ENCODE assay signal across 8 cellular contexts in genomic region chr14:95314609-95315008, GRCh38. TPM values are rescaled to one million over a fixed set of nuclear protein-coding genes. Genes with fewer than 3 reads are reported as not detected.
DNase-seq lines count a peak whose midpoint lies in the region; ATAC-seq, FAIRE-seq and TF ChIP-seq lines count a peak whose summit lies in the region.

No MANE protein-coding gene starts in this region.

- H4K20me1 ChIP-seq in osteoblast (ENCODE audit: insufficient read depth, low read length), result no peaks in the 10 kb centered on the region

- peaks cover 56% of the 10 kb centered on the region for H3K4me1 ChIP-seq in A549
- peaks cover 85% of the 10 kb centered on the region for H3K4me1 ChIP-seq in body of pancreas
- H3K4me1 ChIP-seq in osteoblast (ENCODE audit: insufficient read depth, low read length), result peaks cover 12% of the 10 kb centered on the region

- H3K27me3 ChIP-seq in body of pancreas (no peaks in the 10 kb centered on the region), osteoblast (ENCODE audit: insufficient read depth, low read length) (peaks cover 3% of the 10 kb centered on the region)

- POLR2A ChIA-PET in A549 (lab: Yijun Ruan, JAX), result no interaction called here

- H3K4me2 ChIP-seq in A549 (peak overlapping the region; percentile 64), osteoblast (ENCODE audit: insufficient read depth, low read length) (no peak overlapping the region)

- peak overlapping the region; percentile 76 to 88 for H3K27ac ChIP-seq in A549
- peak overlapping the region; percentile 29 to 67 (median 52) for H3K27ac ChIP-seq in body of pancreas
- H3K27ac ChIP-seq in osteoblast (ENCODE audit: low read depth, low read length), result peak overlapping the region; percentile 32

- no peak for TF ChIP-seq POLR2A in A549 (IDR thresholded peaks at IDR 0.05; ENCODE audit: low read length)
- no peak for TF ChIP-seq POLR2A in body of pancreas (IDR thresholded peaks at IDR 0.05)

- TF ChIP-seq EP300 in A549 (IDR thresholded peaks at IDR 0.05), result no peak

- 0 out of 5 replicates have a peak, but pooled peaks of 1 of the 2 experiments have one; percentile 13 for TF ChIP-seq RAD21 in A549 (conservative IDR thresholded peaks at IDR 0.05 in 1 of 2, IDR thresholded peaks at IDR 0.05 in 1 of 2)

- H3K36me3 ChIP-seq in body of pancreas (replicated peaks in 1 of 2; ENCODE audit: insufficient read depth in 1 of 2, low read depth in 2 of 2) (no peaks in the 10 kb centered on the region), osteoblast (ENCODE audit: insufficient read depth, low read length) (no peaks in the 10 kb centered on the region)

- 58% methylated on average over 6 of the region's 6 CpGs for WGBS in A549 (ENCODE audit: missing lambda C conversion rate)
- 83 to 84% methylated on average over 3 to 6 of the region's 6 CpGs for WGBS in body of pancreas, 2 donors

- CTCF ChIA-PET in A549 (lab: Yijun Ruan, JAX), result no interaction called here

- H3K79me2 ChIP-seq in osteoblast (ENCODE audit: insufficient read depth, low read length), result no peaks in the 10 kb centered on the region

- ATAC-seq in A549 (peak; percentile 61 to 74; a peak in 5 of 6 replicates), HG03469 (IDR thresholded peaks at IDR 0.05; ENCODE audit: unreplicated experiment) (peak; percentile 62), body of pancreas (no peak)

- H3K9me3 ChIP-seq in A549, result no peaks in the 10 kb centered on the region
- H3K9me3 ChIP-seq in body of pancreas, result no peaks in the 10 kb centered on the region
- H3K9me3 ChIP-seq in osteoblast (ENCODE audit: low read depth, low read length), result no peaks in the 10 kb centered on the region

- no peak for TF ChIP-seq CTCF in A549 (IDR thresholded peaks at IDR 0.05)
- TF ChIP-seq CTCF in body of pancreas (IDR thresholded peaks at IDR 0.05), result no peak
- TF ChIP-seq CTCF in osteoblast (IDR thresholded peaks at IDR 0.05; ENCODE audit: extremely low read depth, low read depth, low read length), result no peak

- no peak for FAIRE-seq in A549 (lab: Jason Lieb, UNC)

- no peak overlapping the region for H3K4me3 ChIP-seq in A549
- no peak overlapping the region for H3K4me3 ChIP-seq in body of pancreas
- H3K4me3 ChIP-seq in osteoblast (ENCODE audit: insufficient read depth, low read length), result no peak overlapping the region

- intact Hi-C loops in body of pancreas (cut with DNase I), result no loop called here

- peak; percentile 43 to 70 for DNase-seq in A549 (ENCODE audit: low read depth in 1 of 2, low spot score in 1 of 2)
- DNase-seq in GM19238 (ENCODE audit: insufficient read length, low spot score), result peak; percentile 55
- peak in 1 of 4 donors; percentile 66 for DNase-seq in body of pancreas
- DNase-seq in osteoblast (ENCODE audit: insufficient read length, low spot score, missing footprints), result peak; percentile 97
- no peak for DNase-seq in SHP77 treated with DMSO at 0.1 percent for 48 hours (lab: John Stamatoyannopoulos, UW)
- DNase-seq in DMS153 treated with DMSO at 0.1 percent for 48 hours (lab: John Stamatoyannopoulos, UW; ENCODE audit: unreplicated experiment), result no peak
- DNase-seq in UCSD-AML1 (lab: John Stamatoyannopoulos, UW; ENCODE audit: unreplicated experiment), result no peak

- no peak overlapping the region for H2AFZ ChIP-seq in osteoblast (ENCODE audit: low read length)

TF ChIP-seq in A549, 52 proteins besides CTCF, POLR2A, EP300 and RAD21:
- no peak for TF ChIP-seq REST (IDR thresholded peaks at IDR 0.05)
- TF ChIP-seq FOSL2 (IDR thresholded peaks at IDR 0.05), result peak; percentile 53; the same call in 1 of the 2 replicates
- TF ChIP-seq FOSL2 (CRISPR knock-in tag; IDR thresholded peaks at IDR 0.05), result 0 out of 2 replicates have a peak, but pooled peaks have one; percentile 22

RNA-seq across cellular contexts. Expression of gene CLMN, which starts 5.1 kb away (rescaled TPM):
- 10.6 and 11.3 TPM in 2 replicates for polyA plus RNA-seq in A549 (2011; rRNA removed)
- polyA plus RNA-seq in A549 (2012; cell fraction: cytosol; rRNA removed), result 1.4 and 1.6 TPM in 2 replicates
- 2.0 and 3.1 TPM in 2 replicates for polyA plus RNA-seq in A549 (2012; cell fraction: nucleus; rRNA removed)
- polyA plus RNA-seq in A549 (2017; fragmentation: RNase III; extraction: RNeasy Plus Mini Kit Qiagen cat#74134 plus additional on column Dnase treatment), result 2.9 to 4.3 TPM (median 3.3 TPM) in 3 replicates
- polyA minus RNA-seq in A549 (2011; rRNA and poly(A)+ RNA removed), result 10.9 and 11.9 TPM in 2 replicates
- total RNA-seq in body of pancreas, result 10 to 100 TPM; 53.7 to 54.7 TPM
- total RNA-seq in osteoblast, result 1.1 and 1.5 TPM in 2 replicates

Comparison
In these comparisons a context has a peak if more than half of its experiments do, and no peak if none do; other contexts are left out.
1. DNase-seq: peak in A549 (2 of 2), GM19238 (single experiment) and osteoblast (single experiment); none in SHP77 treated with DMSO at 0.1 percent for 48 hours (single experiment), DMS153 treated with DMSO at 0.1 percent for 48 hours (single experiment) and UCSD-AML1 (single experiment).
2. H3K27ac ChIP-seq: peak in every context shown above with its lines; median percentile 82 in A549; 52 in body of pancreas; 32 in osteoblast.
3. RNA of gene CLMN, which starts 5.1 kb away (total RNA-seq): 53.7 to 54.7 TPM in body of pancreas; 1.1 to 1.5 TPM in osteoblast; every median in the first group is over 10 times any median in the second.